ENCODE assay signal across 1 cellular context in genomic region chr4:94564252-94564651, GRCh38.
TF ChIP-seq lines count a peak whose summit lies in the region.

No MANE protein-coding gene starts in this region.

TF ChIP-seq in HepG2, 621 proteins besides CTCF, POLR2A, EP300 and RAD21 (continued from another document and continues in another):
- TF ChIP-seq, protein P1, sequence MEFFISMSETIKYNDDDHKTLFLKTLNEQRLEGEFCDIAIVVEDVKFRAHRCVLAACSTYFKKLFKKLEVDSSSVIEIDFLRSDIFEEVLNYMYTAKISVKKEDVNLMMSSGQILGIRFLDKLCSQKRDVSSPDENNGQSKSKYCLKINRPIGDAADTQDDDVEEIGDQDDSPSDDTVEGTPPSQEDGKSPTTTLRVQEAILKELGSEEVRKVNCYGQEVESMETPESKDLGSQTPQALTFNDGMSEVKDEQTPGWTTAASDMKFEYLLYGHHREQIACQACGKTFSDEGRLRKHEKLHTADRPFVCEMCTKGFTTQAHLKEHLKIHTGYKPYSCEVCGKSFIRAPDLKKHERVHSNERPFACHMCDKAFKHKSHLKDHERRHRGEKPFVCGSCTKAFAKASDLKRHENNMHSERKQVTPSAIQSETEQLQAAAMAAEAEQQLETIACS (CRISPR knock-in tag; IDR thresholded peaks at IDR 0.05): no peak
- no peak for TF ChIP-seq ZBTB4 (CRISPR knock-in tag; IDR thresholded peaks at IDR 0.05; ENCODE audit: borderline replicate concordance)
- TF ChIP-seq ZNF629 (CRISPR knock-in tag; conservative IDR thresholded peaks at IDR 0.05): peak; percentile 88
- TF ChIP-seq NCOR1 (IDR thresholded peaks at IDR 0.05; ENCODE audit: borderline replicate concordance, low read length): peak; percentile 95
- TF ChIP-seq AKAP8 (CRISPR knock-in tag; IDR thresholded peaks at IDR 0.05): no peak
- no peak for TF ChIP-seq ZNF75D (CRISPR knock-in tag; IDR thresholded peaks at IDR 0.05; ENCODE audit: borderline replicate concordance)
- TF ChIP-seq SMYD3 (CRISPR knock-in tag; IDR thresholded peaks at IDR 0.05): no peak
- no peak for TF ChIP-seq MEIS1 (CRISPR knock-in tag; IDR thresholded peaks at IDR 0.05; ENCODE audit: borderline replicate concordance)
- TF ChIP-seq, protein P2, sequence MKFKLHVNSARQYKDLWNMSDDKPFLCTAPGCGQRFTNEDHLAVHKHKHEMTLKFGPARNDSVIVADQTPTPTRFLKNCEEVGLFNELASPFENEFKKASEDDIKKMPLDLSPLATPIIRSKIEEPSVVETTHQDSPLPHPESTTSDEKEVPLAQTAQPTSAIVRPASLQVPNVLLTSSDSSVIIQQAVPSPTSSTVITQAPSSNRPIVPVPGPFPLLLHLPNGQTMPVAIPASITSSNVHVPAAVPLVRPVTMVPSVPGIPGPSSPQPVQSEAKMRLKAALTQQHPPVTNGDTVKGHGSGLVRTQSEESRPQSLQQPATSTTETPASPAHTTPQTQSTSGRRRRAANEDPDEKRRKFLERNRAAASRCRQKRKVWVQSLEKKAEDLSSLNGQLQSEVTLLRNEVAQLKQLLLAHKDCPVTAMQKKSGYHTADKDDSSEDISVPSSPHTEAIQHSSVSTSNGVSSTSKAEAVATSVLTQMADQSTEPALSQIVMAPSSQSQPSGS (CRISPR knock-in tag; IDR thresholded peaks at IDR 0.05): 0 out of 2 replicates have a peak, but pooled peaks have one; percentile 28
- no peak for TF ChIP-seq SUZ12 (IDR thresholded peaks at IDR 0.05; ENCODE audit: low read depth, low read length)
- no peak for TF ChIP-seq NPAS2 (CRISPR knock-in tag; IDR thresholded peaks at IDR 0.05; ENCODE audit: borderline replicate concordance)
- no peak for TF ChIP-seq CCAR2 (optimal IDR thresholded peaks at IDR 0.05; ENCODE audit: low read depth, low read length)
- TF ChIP-seq, protein P3, sequence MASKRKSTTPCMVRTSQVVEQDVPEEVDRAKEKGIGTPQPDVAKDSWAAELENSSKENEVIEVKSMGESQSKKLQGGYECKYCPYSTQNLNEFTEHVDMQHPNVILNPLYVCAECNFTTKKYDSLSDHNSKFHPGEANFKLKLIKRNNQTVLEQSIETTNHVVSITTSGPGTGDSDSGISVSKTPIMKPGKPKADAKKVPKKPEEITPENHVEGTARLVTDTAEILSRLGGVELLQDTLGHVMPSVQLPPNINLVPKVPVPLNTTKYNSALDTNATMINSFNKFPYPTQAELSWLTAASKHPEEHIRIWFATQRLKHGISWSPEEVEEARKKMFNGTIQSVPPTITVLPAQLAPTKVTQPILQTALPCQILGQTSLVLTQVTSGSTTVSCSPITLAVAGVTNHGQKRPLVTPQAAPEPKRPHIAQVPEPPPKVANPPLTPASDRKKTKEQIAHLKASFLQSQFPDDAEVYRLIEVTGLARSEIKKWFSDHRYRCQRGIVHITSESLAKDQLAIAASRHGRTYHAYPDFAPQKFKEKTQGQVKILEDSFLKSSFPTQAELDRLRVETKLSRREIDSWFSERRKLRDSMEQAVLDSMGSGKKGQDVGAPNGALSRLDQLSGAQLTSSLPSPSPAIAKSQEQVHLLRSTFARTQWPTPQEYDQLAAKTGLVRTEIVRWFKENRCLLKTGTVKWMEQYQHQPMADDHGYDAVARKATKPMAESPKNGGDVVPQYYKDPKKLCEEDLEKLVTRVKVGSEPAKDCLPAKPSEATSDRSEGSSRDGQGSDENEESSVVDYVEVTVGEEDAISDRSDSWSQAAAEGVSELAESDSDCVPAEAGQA (IDR thresholded peaks at IDR 0.05; ENCODE audit: low read depth): no peak
- TF ChIP-seq, protein P3 (CRISPR knock-in tag; IDR thresholded peaks at IDR 0.05; ENCODE audit: borderline replicate concordance): no peak
- no peak for TF ChIP-seq PLSCR1 (CRISPR knock-in tag; IDR thresholded peaks at IDR 0.05; ENCODE audit: borderline replicate concordance)
- no peak for TF ChIP-seq GRHL1 (CRISPR knock-in tag; conservative IDR thresholded peaks at IDR 0.05)
- TF ChIP-seq ZNF20 (CRISPR knock-in tag; IDR thresholded peaks at IDR 0.05): no peak
- TF ChIP-seq ZNF619 (CRISPR knock-in tag; IDR thresholded peaks at IDR 0.05): no peak
- TF ChIP-seq EHMT2 (IDR thresholded peaks at IDR 0.05; ENCODE audit: borderline replicate concordance, low read depth, low read length): peak; percentile 76; the same call in 1 of the 2 replicates
- no peak for TF ChIP-seq ZSCAN30 (CRISPR knock-in tag; IDR thresholded peaks at IDR 0.05)
- TF ChIP-seq, protein P4, sequence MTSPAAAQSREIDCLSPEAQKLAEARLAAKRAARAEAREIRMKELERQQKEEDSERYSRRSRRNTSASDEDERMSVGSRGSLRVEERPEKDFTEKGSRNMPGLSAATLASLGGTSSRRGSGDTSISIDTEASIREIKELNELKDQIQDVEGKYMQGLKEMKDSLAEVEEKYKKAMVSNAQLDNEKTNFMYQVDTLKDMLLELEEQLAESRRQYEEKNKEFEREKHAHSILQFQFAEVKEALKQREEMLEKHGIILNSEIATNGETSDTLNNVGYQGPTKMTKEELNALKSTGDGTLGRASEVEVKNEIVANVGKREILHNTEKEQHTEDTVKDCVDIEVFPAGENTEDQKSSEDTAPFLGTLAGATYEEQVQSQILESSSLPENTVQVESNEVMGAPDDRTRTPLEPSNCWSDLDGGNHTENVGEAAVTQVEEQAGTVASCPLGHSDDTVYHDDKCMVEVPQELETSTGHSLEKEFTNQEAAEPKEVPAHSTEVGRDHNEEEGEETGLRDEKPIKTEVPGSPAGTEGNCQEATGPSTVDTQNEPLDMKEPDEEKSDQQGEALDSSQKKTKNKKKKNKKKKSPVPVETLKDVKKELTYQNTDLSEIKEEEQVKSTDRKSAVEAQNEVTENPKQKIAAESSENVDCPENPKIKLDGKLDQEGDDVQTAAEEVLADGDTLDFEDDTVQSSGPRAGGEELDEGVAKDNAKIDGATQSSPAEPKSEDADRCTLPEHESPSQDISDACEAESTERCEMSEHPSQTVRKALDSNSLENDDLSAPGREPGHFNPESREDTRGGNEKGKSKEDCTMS (CRISPR knock-in tag; conservative IDR thresholded peaks at IDR 0.05): no peak
- TF ChIP-seq RBM39 (IDR thresholded peaks at IDR 0.05; ENCODE audit: low read depth, low read length, poor library complexity, severe bottlenecking): no peak
- TF ChIP-seq ZSCAN31 (CRISPR knock-in tag; IDR thresholded peaks at IDR 0.05; ENCODE audit: low read depth): no peak
- no peak for TF ChIP-seq ZNF737 (CRISPR knock-in tag; IDR thresholded peaks at IDR 0.05; ENCODE audit: borderline replicate concordance)
- peak; percentile 85 for TF ChIP-seq RARA (CRISPR knock-in tag; IDR thresholded peaks at IDR 0.05)
- no peak for TF ChIP-seq SIN3B (IDR thresholded peaks at IDR 0.05; ENCODE audit: low read length)
- no peak for TF ChIP-seq ZNF615 (CRISPR knock-in tag; IDR thresholded peaks at IDR 0.05; ENCODE audit: borderline replicate concordance)
- TF ChIP-seq SIN3A (IDR thresholded peaks at IDR 0.05; ENCODE audit: borderline replicate concordance, low read depth, low read length): no peak
- TF ChIP-seq MIXL1 (CRISPR knock-in tag; IDR thresholded peaks at IDR 0.05): peak; percentile 95
- peak; percentile 99 for TF ChIP-seq POGZ (CRISPR knock-in tag; IDR thresholded peaks at IDR 0.05)
- TF ChIP-seq, protein P5, sequence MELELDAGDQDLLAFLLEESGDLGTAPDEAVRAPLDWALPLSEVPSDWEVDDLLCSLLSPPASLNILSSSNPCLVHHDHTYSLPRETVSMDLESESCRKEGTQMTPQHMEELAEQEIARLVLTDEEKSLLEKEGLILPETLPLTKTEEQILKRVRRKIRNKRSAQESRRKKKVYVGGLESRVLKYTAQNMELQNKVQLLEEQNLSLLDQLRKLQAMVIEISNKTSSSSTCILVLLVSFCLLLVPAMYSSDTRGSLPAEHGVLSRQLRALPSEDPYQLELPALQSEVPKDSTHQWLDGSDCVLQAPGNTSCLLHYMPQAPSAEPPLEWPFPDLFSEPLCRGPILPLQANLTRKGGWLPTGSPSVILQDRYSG (CRISPR knock-in tag; IDR thresholded peaks at IDR 0.05): no peak
- TF ChIP-seq ELF1 (CRISPR knock-in tag; IDR thresholded peaks at IDR 0.05): peak; percentile 64
- peak; percentile 65; the same call in 1 of the 2 replicates for TF ChIP-seq ZBTB7B (CRISPR knock-in tag; IDR thresholded peaks at IDR 0.05)
- TF ChIP-seq ASH2L (IDR thresholded peaks at IDR 0.05; ENCODE audit: insufficient read length, low read depth, low read length): peak; percentile 71
- no peak for TF ChIP-seq SIX4 (CRISPR knock-in tag; IDR thresholded peaks at IDR 0.05)
- 0 out of 2 replicates have a peak, but pooled peaks have one; percentile 71 for TF ChIP-seq ZNF567 (CRISPR knock-in tag; IDR thresholded peaks at IDR 0.05; ENCODE audit: borderline replicate concordance)
- TF ChIP-seq ZNF367 (CRISPR knock-in tag; IDR thresholded peaks at IDR 0.05; ENCODE audit: borderline replicate concordance): no peak
- no peak for TF ChIP-seq SAFB2 (CRISPR knock-in tag; IDR thresholded peaks at IDR 0.05; ENCODE audit: borderline replicate concordance, low read depth)
